ENCODE assay signal across 1 cellular context in genomic region chr1:211985556-211986264, GRCh38.
TF ChIP-seq lines count a peak whose summit lies in the region.

No MANE protein-coding gene starts in this region.

TF ChIP-seq in HepG2, 621 proteins besides CTCF, POLR2A, EP300 and RAD21 (continued from another document):
- peak; percentile 69; the same call in 1 of the 2 replicates for TF ChIP-seq ZBTB33 (CRISPR knock-in tag; IDR thresholded peaks at IDR 0.05)
- TF ChIP-seq MYNN (CRISPR knock-in tag; IDR thresholded peaks at IDR 0.05; ENCODE audit: low read depth), result no peak
- TF ChIP-seq MIXL1 (CRISPR knock-in tag; IDR thresholded peaks at IDR 0.05), result no peak
- TF ChIP-seq ZBTB7B (CRISPR knock-in tag; IDR thresholded peaks at IDR 0.05), result no peak
- peak; percentile 64 for TF ChIP-seq HNF4A (CRISPR knock-in tag; IDR thresholded peaks at IDR 0.05)
- no peak for TF ChIP-seq CBX1 (IDR thresholded peaks at IDR 0.05; ENCODE audit: low read depth)
- TF ChIP-seq CREM (IDR thresholded peaks at IDR 0.05), result no peak
- no peak for TF ChIP-seq CREM (CRISPR knock-in tag; IDR thresholded peaks at IDR 0.05)
